Comparison of ENCODE assay signal across 18 cellular contexts in the genomic region with DNA sequence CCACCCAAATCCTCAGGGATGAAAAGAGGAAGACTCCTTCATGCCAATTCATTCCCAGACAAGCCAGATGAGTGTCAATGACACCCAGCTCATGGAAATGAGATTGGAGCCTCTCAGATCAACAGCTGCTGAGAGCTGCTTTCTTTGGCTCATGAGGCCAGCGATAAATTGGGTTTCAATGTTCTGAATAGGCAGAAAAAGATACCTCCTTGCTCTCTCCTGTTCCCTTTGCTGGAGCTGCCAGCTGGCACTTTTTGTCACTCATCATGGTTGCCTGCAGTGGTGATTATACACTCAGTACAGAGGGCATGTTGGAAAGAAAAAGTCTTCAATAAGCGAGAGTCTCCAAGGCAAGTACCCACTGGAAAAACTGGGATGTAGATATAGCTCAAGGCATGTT. TPM values are rescaled to one million over a fixed set of nuclear protein-coding genes. Genes with fewer than 3 reads are reported as not detected.
DNase-seq lines count a peak whose midpoint lies in the region; ATAC-seq, FAIRE-seq and TF ChIP-seq lines count a peak whose summit lies in the region.
"Had no signal": no experiment of that assay in that cellular context is flagged by ENCODE, and none has a peak within 500 bp of the region (broad histone marks: within the 10 kb centered on the region; RNA-seq: fewer than 3 reads in every experiment).

No MANE protein-coding gene starts in this region.

- H3K4me1 Mint-ChIP-seq in nephron: peaks cover 23% of the 10 kb centered on the region

- H3K36me3 ChIP-seq in right atrium auricular region (no peaks in the 10 kb centered on the region), heart left ventricle (no peaks in the 10 kb centered on the region)

- 30 to 50% (median 41%) methylated on average over 2 of the region's 2 CpGs for WGBS in heart left ventricle, 4 donors

- TF ChIP-seq POLR2A in heart left ventricle (IDR thresholded peaks at IDR 0.05): no peak

- H3K27me3 ChIP-seq in right atrium auricular region (no peaks in the 10 kb centered on the region), heart left ventricle (no peaks in the 10 kb centered on the region)

- H3K27me3 Mint-ChIP-seq in nephron (ENCODE audit: low read depth): no peaks in the 10 kb centered on the region

- intact Hi-C loops in Right ventricle myocardium inferior (cut with DNase I): loop anchor here (5.0 kb wide), 1 partner anchor 36 kb away; no protein-coding TSS in a partner anchor
- intact Hi-C loops in heart left ventricle (cut with DNase I): loop anchor here in 2 of 10 donors (5.0 kb wide), 1 partner anchor 46 kb away; the partner anchor contains the start of gene SH3RF2 (in 2 of the 2)

- no peak overlapping the region for H3K4me3 Mint-ChIP-seq in nephron

- no peaks in the 10 kb centered on the region for H3K9me3 ChIP-seq in right atrium auricular region
- no peaks in the 10 kb centered on the region for H3K9me3 ChIP-seq in heart left ventricle
- H3K9me3 ChIP-seq: A549 had no signal

- no peak for TF ChIP-seq CTCF in right atrium auricular region (IDR thresholded peaks at IDR 0.05)
- no peak for TF ChIP-seq CTCF in heart left ventricle (IDR thresholded peaks at IDR 0.05)
- TF ChIP-seq CTCF in nephron (IDR thresholded peaks at IDR 0.05; ENCODE audit: unreplicated experiment in 3 of 3): no peak
- TF ChIP-seq CTCF in D721Med (IDR thresholded peaks at IDR 0.05; ENCODE audit: insufficient read depth, missing control alignments): no peak

- ATAC-seq in Right ventricle myocardium inferior (peak; percentile 46), heart left ventricle (peak; percentile 35 to 68 (median 43)), HG03521 (IDR thresholded peaks at IDR 0.05; ENCODE audit: unreplicated experiment) (no peak)
- ATAC-seq: A549 had no signal

- H3K4me1 ChIP-seq in right atrium auricular region (peaks cover 0 to 44% of the 10 kb centered on the region in 2 donors), heart left ventricle (peaks cover 0 to 37% (median 12%) of the 10 kb centered on the region in 12 donors)

- H3K9me3 Mint-ChIP-seq in nephron: no peaks in the 10 kb centered on the region

- H3K27ac Mint-ChIP-seq in nephron: peak overlapping the region in 2 of 3 experiments; percentile 50 to 93

- H3K4me3 ChIP-seq in right atrium auricular region (no peak overlapping the region), heart left ventricle (no peak overlapping the region)
- H3K4me3 ChIP-seq: A549 had no signal

- DNase-seq in Right ventricle myocardium inferior (ENCODE audit: missing footprints) (no peak), right atrium auricular region (ENCODE audit: low spot score) (no peak), heart left ventricle (peak in 2 of 5 donors; percentile 14 to 31), superior temporal gyrus (ENCODE audit: extremely low spot score) (peak; percentile 44), D721Med (ENCODE audit: insufficient read length, low spot score) (no peak)
- DNase-seq in stimulated activated CD8-positive, alpha-beta memory T cell treated with anti-CD3 and anti-CD28 coated beads, Interleukin-4, amount 100 ng/mL, for 48 hours: no peak
- DNase-seq: DMS79 treated with DMSO at 0.1 percent for 48 hours, IMR-90, NCI-H1417, NCI-H1930, NCI-H526 had no signal

- H3K36me3 Mint-ChIP-seq in nephron (ENCODE audit: low read depth): no peaks in the 10 kb centered on the region

- no peak for FAIRE-seq in D721Med (lab: Jason Lieb, UNC)
- FAIRE-seq: A549, G401.6, GM12891, GM19239 had no signal

- H3K27ac ChIP-seq in right atrium auricular region: peak overlapping the region in 1 of 2 donors; percentile 60
- H3K27ac ChIP-seq in heart left ventricle: peak overlapping the region in 2 of 12 donors; percentile 20 to 36
- H3K27ac ChIP-seq: C4-2B had no signal

RNA-seq across cellular contexts. Expression of gene SH3RF2, which starts 47.1 kb away (rescaled TPM):
- 267 TPM for total RNA-seq in Right ventricle myocardium inferior
- 100 to 1,000 TPM in 1 of 2 donors, 10 to 100 TPM in 1; 41.2 to 272 TPM for total RNA-seq in right atrium auricular region
- total RNA-seq in heart left ventricle: 100 to 1,000 TPM in 8 of 9 donors, 10 to 100 TPM in 1; 83.2 to 495 (median 180) TPM
- 100 to 1,000 TPM in 1 of 2 donors, 10 to 100 TPM in 1; 31.3 to 750 TPM for polyA plus RNA-seq in heart left ventricle
